ENCODE assay signal across 1 cellular context in genomic region chr12:575948-576612, GRCh38.
A peak's percentile ranks its signal among the peaks of the same experiment; 100 is the strongest.
TF ChIP-seq lines count a peak whose summit lies in the region.

No MANE protein-coding gene starts in this region.

TF ChIP-seq in K562, 482 proteins besides CTCF, POLR2A, EP300 and RAD21 (continued from another document and continues in another):
- TF ChIP-seq MGA (IDR thresholded peaks at IDR 0.05) (peak; percentile 94), CHD4 (IDR thresholded peaks at IDR 0.05; ENCODE audit: insufficient read depth, insufficient replicate concordance, low read depth, low read length, poor library complexity, severe bottlenecking) (no peak), SIN3B (IDR thresholded peaks at IDR 0.05; ENCODE audit: low read depth) (0 out of 2 replicates have a peak, but pooled peaks have one; percentile 15), RFX5 (IDR thresholded peaks at IDR 0.05; ENCODE audit: low read depth, low read length) (no peak), ZNF277 (CRISPR knock-in tag; IDR thresholded peaks at IDR 0.05; ENCODE audit: borderline replicate concordance) (no peak), CTBP1 (IDR thresholded peaks at IDR 0.05; ENCODE audit: borderline replicate concordance) (peak; percentile 49; the same call in 1 of the 2 replicates), CGGBP1 (CRISPR knock-in tag; IDR thresholded peaks at IDR 0.05) (no peak), SAFB (IDR thresholded peaks at IDR 0.05; ENCODE audit: borderline replicate concordance, low read depth, low read length) (no peak), THRA (IDR thresholded peaks at IDR 0.05) (no peak), HOMEZ (CRISPR knock-in tag; IDR thresholded peaks at IDR 0.05) (no peak), ATF3 (IDR thresholded peaks at IDR 0.05) (no peak), ATF3 (CRISPR knock-in tag; conservative IDR thresholded peaks at IDR 0.05) (peak; percentile 71), RCOR1 (IDR thresholded peaks at IDR 0.05; ENCODE audit: borderline replicate concordance in 1 of 2, low read depth in 2 of 2, low read length in 2 of 2) (no peak), PRPF4 (IDR thresholded peaks at IDR 0.05; ENCODE audit: insufficient read depth, low read depth, low read length, poor library complexity, severe bottlenecking) (no peak), USF2 (CRISPR knock-in tag; IDR thresholded peaks at IDR 0.05) (peak; percentile 90), ZNF253 (CRISPR knock-in tag; conservative IDR thresholded peaks at IDR 0.05) (no peak), ZBTB12 (CRISPR knock-in tag; IDR thresholded peaks at IDR 0.05) (no peak), SRSF1 (IDR thresholded peaks at IDR 0.05; ENCODE audit: low read depth, low read length) (no peak), ZBTB1 (CRISPR knock-in tag; IDR thresholded peaks at IDR 0.05; ENCODE audit: borderline replicate concordance, low read depth) (no peak), NCOA4 (IDR thresholded peaks at IDR 0.05; ENCODE audit: partially characterized antibody) (no peak), MIER1 (IDR thresholded peaks at IDR 0.05; ENCODE audit: low read depth) (no peak), GABPB1 (CRISPR knock-in tag; IDR thresholded peaks at IDR 0.05) (peak; percentile 79), ZNF197 (CRISPR knock-in tag; IDR thresholded peaks at IDR 0.05; ENCODE audit: low read depth) (no peak), MTF1 (CRISPR knock-in tag; IDR thresholded peaks at IDR 0.05; ENCODE audit: borderline replicate concordance) (no peak), ZNF75A (CRISPR knock-in tag; IDR thresholded peaks at IDR 0.05) (no peak), TRIM24 (IDR thresholded peaks at IDR 0.05) (0 out of 4 replicates have a peak, but pooled peaks of 1 of the 2 experiments have one; percentile 22), ZBTB43 (CRISPR knock-in tag; IDR thresholded peaks at IDR 0.05) (no peak), NUFIP1 (IDR thresholded peaks at IDR 0.05; ENCODE audit: partially characterized antibody) (no peak), GTF3C2 (IDR thresholded peaks at IDR 0.05; ENCODE audit: borderline replicate concordance, extremely low read depth, insufficient read length) (no peak), ETV6 (IDR thresholded peaks at IDR 0.05; ENCODE audit: borderline replicate concordance in 1 of 2, low read depth in 2 of 2, low read length in 1 of 2) (no peak), ETV6 (CRISPR knock-in tag; IDR thresholded peaks at IDR 0.05; ENCODE audit: borderline replicate concordance) (no peak; the same call in 1 of the 2 replicates), EZH2 (IDR thresholded peaks at IDR 0.05; ENCODE audit: borderline replicate concordance, low read depth, low read length) (no peak), KAT8 (IDR thresholded peaks at IDR 0.05; ENCODE audit: low read depth) (no peak)
